In the genomic region with DNA sequence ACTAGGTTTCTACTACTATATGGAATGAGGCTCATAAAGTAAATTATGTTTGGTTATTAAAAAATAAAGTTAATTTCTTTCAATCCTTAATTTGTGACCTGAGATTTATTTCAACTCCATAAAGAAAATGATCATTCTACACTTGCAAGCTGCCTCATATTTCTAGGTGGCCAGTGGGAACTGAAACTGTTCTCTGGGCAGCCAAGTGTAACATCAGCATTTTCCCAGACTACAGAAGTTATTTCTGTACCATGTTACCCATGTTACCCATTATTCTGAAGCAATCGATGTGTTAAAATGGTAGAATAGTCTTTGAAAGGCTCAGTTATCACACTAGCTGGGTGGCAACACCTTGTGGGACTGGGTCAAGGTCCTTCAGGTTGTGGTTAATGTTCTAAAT, we compare ENCODE assay signal across 13 cellular contexts.
"Had no signal": no experiment of that assay in that cellular context is flagged by ENCODE, and none has a peak within 500 bp of the region (broad histone marks: within the 10 kb centered on the region; RNA-seq: fewer than 3 reads in every experiment).

No MANE protein-coding gene starts in this region.

- H3K4me1 ChIP-seq: breast epithelium, parathyroid adenoma had no signal

- H3K36me3 Mint-ChIP-seq: activated CD4-positive, alpha-beta memory T cell treated with anti-CD3 and anti-CD28 coated beads for 36 hours; activated naive CD8-positive, alpha-beta T cell treated with anti-CD3 and anti-CD28 coated beads for 36 hours; mesothelial cell of epicardium had no signal

- DNase-seq: activated CD4-positive, alpha-beta memory T cell treated with anti-CD3 and anti-CD28 coated beads for 36 hours; activated gamma-delta T cell treated with Interleukin-2 at 50 U/mL for 16 hours; activated naive CD8-positive, alpha-beta T cell treated with anti-CD3 and anti-CD28 coated beads for 36 hours; activated T-cell treated with anti-CD3 and anti-CD28 coated beads, Interleukin-2, amount 50 U/mL, for 48 hours; anterior cingulate cortex; hippocampal formation; kidney glomerular epithelial cell; retina; stimulated activated CD4-positive, alpha-beta T cell treated with anti-CD3 and anti-CD28 coated beads, Interleukin-4, amount 100 ng/mL, for 4 hours had no signal

- H3K36me3 ChIP-seq: breast epithelium had no signal

- H3K27ac Mint-ChIP-seq: activated CD4-positive, alpha-beta memory T cell treated with anti-CD3 and anti-CD28 coated beads for 36 hours; activated naive CD8-positive, alpha-beta T cell treated with anti-CD3 and anti-CD28 coated beads for 36 hours; mesothelial cell of epicardium had no signal

- H3K9me3 ChIP-seq: breast epithelium had no signal

- H3K27me3 ChIP-seq: breast epithelium had no signal

- H3K4me1 Mint-ChIP-seq: activated naive CD8-positive, alpha-beta T cell treated with anti-CD3 and anti-CD28 coated beads for 36 hours had no signal

- H3K4me3 Mint-ChIP-seq: activated CD4-positive, alpha-beta memory T cell treated with anti-CD3 and anti-CD28 coated beads for 36 hours; activated naive CD8-positive, alpha-beta T cell treated with anti-CD3 and anti-CD28 coated beads for 36 hours; mesothelial cell of epicardium had no signal

- H3K9ac ChIP-seq: parathyroid adenoma had no signal

- H2AFZ ChIP-seq: parathyroid adenoma had no signal

- H3K4me3 ChIP-seq: breast epithelium had no signal

- H3K9me3 Mint-ChIP-seq: activated CD4-positive, alpha-beta memory T cell treated with anti-CD3 and anti-CD28 coated beads for 36 hours; activated naive CD8-positive, alpha-beta T cell treated with anti-CD3 and anti-CD28 coated beads for 36 hours had no signal

- H3K27ac ChIP-seq: breast epithelium, parathyroid adenoma had no signal

- H3K79me2 ChIP-seq: parathyroid adenoma had no signal

- ATAC-seq: activated CD4-positive, CD25-positive, alpha-beta regulatory T cell treated with anti-CD3 and anti-CD28 coated beads, Interleukin-2, amount 50 U/mL, for 24 hours had no signal
